In genomic region chr10:12051241-12051640, GRCh38 we compare ENCODE assay signal across 18 cellular contexts. TPM values are rescaled to one million over a fixed set of nuclear protein-coding genes. Genes with fewer than 3 reads are reported as not detected.
DNase-seq lines count a peak whose midpoint lies in the region; ATAC-seq, FAIRE-seq and TF ChIP-seq lines count a peak whose summit lies in the region.
"Had no signal": no experiment of that assay in that cellular context is flagged by ENCODE, and none has a peak within 500 bp of the region (broad histone marks: within the 10 kb centered on the region; RNA-seq: fewer than 3 reads in every experiment).

No MANE protein-coding gene starts in this region.

- 78 to 79% methylated on average over 4 of the region's 4 CpGs for WGBS in aorta, 2 donors

- H3K27me3 ChIP-seq in aorta (ENCODE audit: control insufficient read depth in 1 of 2, insufficient read depth in 2 of 2, low read length in 1 of 2) = no peaks in the 10 kb centered on the region
- H3K27me3 ChIP-seq: suprapubic skin had no signal

- H3K27ac Mint-ChIP-seq in activated B cell treated with CpG ODN at 0.5 μM for 24 hours = peak overlapping the region; percentile 84
- H3K27ac Mint-ChIP-seq in stimulated activated naive B cell treated with anti-CD40 and anti-IgM and Interleukin-4, amounts not matched to agents 10 μg/mL and 1 μg/mL and 100 μg/mL, for 72 hours = peak overlapping the region; percentile 80

- no peaks in the 10 kb centered on the region for H3K36me3 ChIP-seq in aorta (ENCODE audit: control insufficient read depth in 1 of 2, insufficient read depth in 2 of 2, low read length in 1 of 2)
- H3K36me3 ChIP-seq: suprapubic skin had no signal

- no peaks in the 10 kb centered on the region for H3K4me1 ChIP-seq in aorta (ENCODE audit: control insufficient read depth in 1 of 2, insufficient read depth in 2 of 2, low read length in 2 of 2)

- peaks cover 2% of the 10 kb centered on the region for H3K9me3 Mint-ChIP-seq in activated B cell treated with CpG ODN at 0.5 μM for 24 hours
- H3K9me3 Mint-ChIP-seq in stimulated activated naive B cell treated with anti-CD40 and anti-IgM and Interleukin-4, amounts not matched to agents 10 μg/mL and 1 μg/mL and 100 μg/mL, for 72 hours = no peaks in the 10 kb centered on the region

- H3K27ac ChIP-seq in aorta (ENCODE audit: low read depth in 1 of 2, low read length in 2 of 2) = no peak overlapping the region
- H3K27ac ChIP-seq: suprapubic skin had no signal

- CTCF ChIA-PET in activated B cell treated with CpG ODN at 0.5 μM for 24 hours (lab: Charles Lee) = no interaction called here

- POLR2A ChIA-PET in activated B cell treated with CpG ODN at 0.5 μM for 24 hours (lab: Charles Lee) = interaction anchor here (1.2 to 6.4 kb wide), 6 partner anchors 8 to 71 kb away, joined by 3 to 90 read pairs (median 6); partner anchors contain the start of genes DHTKD1 and UPF2

- peaks cover 48% of the 10 kb centered on the region for H3K4me1 Mint-ChIP-seq in activated B cell treated with CpG ODN at 0.5 μM for 24 hours
- H3K4me1 Mint-ChIP-seq in stimulated activated naive B cell treated with anti-CD40 and anti-IgM and Interleukin-4, amounts not matched to agents 10 μg/mL and 1 μg/mL and 100 μg/mL, for 72 hours = peaks cover 13 to 40% of the 10 kb centered on the region in 2 donors

- H3K9me3 ChIP-seq in aorta (ENCODE audit: control insufficient read depth, low read length) = no peaks in the 10 kb centered on the region
- H3K9me3 ChIP-seq: suprapubic skin had no signal

- no peaks in the 10 kb centered on the region for H3K36me3 Mint-ChIP-seq in activated B cell treated with CpG ODN at 0.5 μM for 24 hours (ENCODE audit: low read depth)
- no peaks in the 10 kb centered on the region for H3K36me3 Mint-ChIP-seq in stimulated activated naive B cell treated with anti-CD40 and anti-IgM and Interleukin-4, amounts not matched to agents 10 μg/mL and 1 μg/mL and 100 μg/mL, for 72 hours
- H3K36me3 Mint-ChIP-seq: CD4-positive, CD25-positive, alpha-beta regulatory T cell had no signal

- ATAC-seq in activated B cell treated with CpG ODN at 0.5 μM for 24 hours (ENCODE audit: low read depth) = peak; percentile 40
- ATAC-seq in stimulated activated naive B cell treated with anti-CD40 and anti-IgM and Interleukin-4, amounts not matched to agents 10 μg/mL and 1 μg/mL and 100 μg/mL, for 72 hours (replicated peaks) = peak; percentile 37 to 50
- ATAC-seq in aorta (ENCODE audit: low FRiP score) = no peak
- no peak for ATAC-seq in HG03521 (IDR thresholded peaks at IDR 0.05; ENCODE audit: unreplicated experiment)
- ATAC-seq: PC-3, sciatic nerve had no signal

- intact Hi-C loops in activated B cell treated with CpG ODN at 0.5 μM for 24 hours (cut with micrococcal nuclease) (no loop called here), aorta (cut with DNase I) (no loop called here)

- TF ChIP-seq CTCF in activated B cell treated with CpG ODN at 0.5 μM for 24 hours (IDR thresholded peaks at IDR 0.05) = no peak

- DNase-seq in GM18507 (ENCODE audit: extremely low spot score, insufficient read length, low read depth) (no peak), NAMALWA (ENCODE audit: low spot score) (peak; percentile 27), activated B cell treated with CpG ODN at 0.5 μM for 24 hours (no peak), aorta (no peak), globus pallidus (ENCODE audit: low spot score) (no peak)
- DNase-seq in stimulated activated naive B cell treated with anti-CD40 and anti-IgM and Interleukin-4, amounts not matched to agents 10 μg/mL and 1 μg/mL and 100 μg/mL, for 72 hours = no peak
- DNase-seq: activated CD4-positive, CD25-positive, alpha-beta regulatory T cell; CD4-positive, CD25-positive, alpha-beta regulatory T cell; H7; nucleus accumbens; PC-3; stimulated activated CD4-positive, alpha-beta T cell treated with anti-CD3 and anti-CD28 coated beads, Interleukin-2, amount 100 ng/mL, for 24 hours; SW 1271 had no signal

- no peak overlapping the region for H3K4me3 ChIP-seq in aorta (ENCODE audit: low read length in 2 of 2)
- H3K4me3 ChIP-seq: lung, suprapubic skin had no signal

- H3K27me3 Mint-ChIP-seq in activated B cell treated with CpG ODN at 0.5 μM for 24 hours = no peaks in the 10 kb centered on the region
- no peaks in the 10 kb centered on the region for H3K27me3 Mint-ChIP-seq in stimulated activated naive B cell treated with anti-CD40 and anti-IgM and Interleukin-4, amounts not matched to agents 10 μg/mL and 1 μg/mL and 100 μg/mL, for 72 hours

- FAIRE-seq in GM18507 (lab: Jason Lieb, UNC) = peak; percentile 83
- FAIRE-seq: colon had no signal

- no peak overlapping the region for H3K4me3 Mint-ChIP-seq in activated B cell treated with CpG ODN at 0.5 μM for 24 hours
- no peak overlapping the region for H3K4me3 Mint-ChIP-seq in stimulated activated naive B cell treated with anti-CD40 and anti-IgM and Interleukin-4, amounts not matched to agents 10 μg/mL and 1 μg/mL and 100 μg/mL, for 72 hours

RNA-seq across cellular contexts. Expression of gene UPF2, which starts 8.6 kb away (rescaled TPM):
- 57.9 and 58.0 TPM in 2 replicates for total RNA-seq in activated B cell treated with CpG ODN at 0.5 μM for 24 hours
- total RNA-seq in aorta = 10 to 100 TPM; 17.8 to 26.1 TPM
- 10 to 100 TPM; 16.0 to 27.5 TPM for polyA plus RNA-seq in aorta

RNA-seq across cellular contexts. Expression of gene DHTKD1, which starts 17.5 kb away (rescaled TPM):
- total RNA-seq in activated B cell treated with CpG ODN at 0.5 μM for 24 hours = 58.2 and 60.7 TPM in 2 replicates
- total RNA-seq in aorta = 10 to 100 TPM; 16.2 to 20.2 TPM
- polyA plus RNA-seq in aorta = 1 to 10 TPM; 4.0 to 7.2 TPM

Comparison
In these comparisons a context has a peak if more than half of its experiments do, and no peak if none do; other contexts are left out.
1. ATAC-seq: peak in activated B cell treated with CpG ODN at 0.5 μM for 24 hours (single experiment) and stimulated activated naive B cell treated with anti-CD40 and anti-IgM and Interleukin-4, amounts not matched to agents 10 μg/mL and 1 μg/mL and 100 μg/mL, for 72 hours (2 of 2); none in aorta (single experiment) and HG03521 (single experiment).